12 cellular contexts compared by ENCODE assay signal in genomic region chr22:30354644-30355043, GRCh38. TPM values are rescaled to one million over a fixed set of nuclear protein-coding genes. Genes with fewer than 3 reads are reported as not detected.
DNase-seq lines count a peak whose midpoint lies in the region; ATAC-seq and TF ChIP-seq lines count a peak whose summit lies in the region.
"Had no signal": no experiment of that assay in that cellular context is flagged by ENCODE, and none has a peak within 500 bp of the region (broad histone marks: within the 10 kb centered on the region; RNA-seq: fewer than 3 reads in every experiment).

No MANE protein-coding gene starts in this region.

- H3K4me1 Mint-ChIP-seq in activated CD4-positive, alpha-beta T cell treated with anti-CD3 and anti-CD28 coated beads, Interleukin-2, amount 10 ng/mL, durations not matched to agents 7 days and 5 days = peaks cover 63% of the 10 kb centered on the region
- H3K4me1 Mint-ChIP-seq in T-cell = peaks cover 66 to 72% (median 70%) of the 10 kb centered on the region in 3 donors
- peaks cover 25% of the 10 kb centered on the region for H3K4me1 Mint-ChIP-seq in glutamatergic neuron (ENCODE audit: low read depth, unreplicated experiment)
- peaks cover 68% of the 10 kb centered on the region for H3K4me1 Mint-ChIP-seq in stimulated activated memory B cell treated with anti-CD40 and anti-IgM and Interleukin-4, amounts not matched to agents 10 μg/mL and 1 μg/mL and 100 μg/mL, for 72 hours

- H3K27me3 Mint-ChIP-seq in activated CD4-positive, alpha-beta T cell treated with anti-CD3 and anti-CD28 coated beads, Interleukin-2, amount 10 ng/mL, durations not matched to agents 7 days and 5 days = no peaks in the 10 kb centered on the region
- H3K27me3 Mint-ChIP-seq in T-cell = peaks cover 0 to 2% of the 10 kb centered on the region in 2 donors
- H3K27me3 Mint-ChIP-seq in glutamatergic neuron (ENCODE audit: unreplicated experiment) = peaks cover 13% of the 10 kb centered on the region
- H3K27me3 Mint-ChIP-seq in stimulated activated memory B cell treated with anti-CD40 and anti-IgM and Interleukin-4, amounts not matched to agents 10 μg/mL and 1 μg/mL and 100 μg/mL, for 72 hours = no peaks in the 10 kb centered on the region

- no peaks in the 10 kb centered on the region for H3K9me3 Mint-ChIP-seq in activated CD4-positive, alpha-beta T cell treated with anti-CD3 and anti-CD28 coated beads, Interleukin-2, amount 10 ng/mL, durations not matched to agents 7 days and 5 days
- H3K9me3 Mint-ChIP-seq in T-cell (no peaks in the 10 kb centered on the region), glutamatergic neuron (ENCODE audit: unreplicated experiment) (peaks cover 10% of the 10 kb centered on the region)
- H3K9me3 Mint-ChIP-seq in stimulated activated memory B cell treated with anti-CD40 and anti-IgM and Interleukin-4, amounts not matched to agents 10 μg/mL and 1 μg/mL and 100 μg/mL, for 72 hours = no peaks in the 10 kb centered on the region

- DNase-seq in activated CD4-positive, alpha-beta T cell treated with anti-CD3 and anti-CD28 coated beads, Interleukin-2, amount 10 ng/mL, durations not matched to agents 7 days and 5 days = no peak
- no peak for DNase-seq in activated CD4-positive, alpha-beta T cell treated with anti-CD3 and anti-CD28 coated beads for 48 hours
- no peak for DNase-seq in T-cell
- no peak for DNase-seq in glutamatergic neuron
- DNase-seq in substantia nigra (lab: John Stamatoyannopoulos, UW) = no peak
- DNase-seq in NCI-H146 treated with DMSO at 0.1 percent for 48 hours (lab: John Stamatoyannopoulos, UW; ENCODE audit: unreplicated experiment) = no peak
- DNase-seq in NCI-H1417 (lab: John Stamatoyannopoulos, UW) = no peak
- DNase-seq: activated CD4-positive, alpha-beta T cell treated with anti-CD3 and anti-CD28 coated beads, Interleukin-2, amount 50 U/mL, for 48 hours; GDM1; IMR-90; islet precursor cell had no signal

- CTCF ChIA-PET in activated CD4-positive, alpha-beta T cell treated with anti-CD3 and anti-CD28 coated beads, Interleukin-2, amount 10 ng/mL, durations not matched to agents 7 days and 5 days (lab: Charles Lee) = interaction anchor here (0.6 to 3.7 kb wide), 6 partner anchors 20 to 99 kb away, joined by 3 to 18 read pairs (median 3); partner anchors contain the start of genes CASTOR1 and RNF215
- CTCF ChIA-PET in T-cell (lab: Charles Lee) = interaction anchor here (0.7 to 1.0 kb wide), 3 partner anchors 46 to 67 kb away, joined by 3 to 4 read pairs (median 3); partner anchors contain the start of gene CASTOR1 (in 1 of the 2)

- H3K36me3 Mint-ChIP-seq in activated CD4-positive, alpha-beta T cell treated with anti-CD3 and anti-CD28 coated beads, Interleukin-2, amount 10 ng/mL, durations not matched to agents 7 days and 5 days (ENCODE audit: low read depth) = peaks cover 47% of the 10 kb centered on the region
- H3K36me3 Mint-ChIP-seq in T-cell (peaks cover 35% of the 10 kb centered on the region), glutamatergic neuron (ENCODE audit: unreplicated experiment) (no peaks in the 10 kb centered on the region)
- peaks cover 36% of the 10 kb centered on the region for H3K36me3 Mint-ChIP-seq in stimulated activated memory B cell treated with anti-CD40 and anti-IgM and Interleukin-4, amounts not matched to agents 10 μg/mL and 1 μg/mL and 100 μg/mL, for 72 hours

- H3K27ac Mint-ChIP-seq in activated CD4-positive, alpha-beta T cell treated with anti-CD3 and anti-CD28 coated beads, Interleukin-2, amount 10 ng/mL, durations not matched to agents 7 days and 5 days = no peak overlapping the region
- H3K27ac Mint-ChIP-seq in T-cell = peak overlapping the region; percentile 65 to 78
- peak overlapping the region; percentile 72 for H3K27ac Mint-ChIP-seq in glutamatergic neuron (ENCODE audit: unreplicated experiment)
- peak overlapping the region; percentile 90 for H3K27ac Mint-ChIP-seq in stimulated activated memory B cell treated with anti-CD40 and anti-IgM and Interleukin-4, amounts not matched to agents 10 μg/mL and 1 μg/mL and 100 μg/mL, for 72 hours

- H3K4me3 Mint-ChIP-seq in activated CD4-positive, alpha-beta T cell treated with anti-CD3 and anti-CD28 coated beads, Interleukin-2, amount 10 ng/mL, durations not matched to agents 7 days and 5 days = peak overlapping the region; percentile 90
- H3K4me3 Mint-ChIP-seq in T-cell = peak overlapping the region; percentile 92 to 96 (median 95)
- no peak overlapping the region for H3K4me3 Mint-ChIP-seq in glutamatergic neuron (ENCODE audit: unreplicated experiment)
- H3K4me3 Mint-ChIP-seq in stimulated activated memory B cell treated with anti-CD40 and anti-IgM and Interleukin-4, amounts not matched to agents 10 μg/mL and 1 μg/mL and 100 μg/mL, for 72 hours = peak overlapping the region; percentile 95

- no peak for TF ChIP-seq CTCF in glutamatergic neuron (IDR thresholded peaks at IDR 0.05; ENCODE audit: partially characterized antibody, unreplicated experiment)

- no peak for ATAC-seq in T-cell (replicated peaks in 1 of 4)
- ATAC-seq in stimulated activated memory B cell treated with anti-CD40 and anti-IgM and Interleukin-4, amounts not matched to agents 10 μg/mL and 1 μg/mL and 100 μg/mL, for 72 hours = no peak

- POLR2A ChIA-PET in activated CD4-positive, alpha-beta T cell treated with anti-CD3 and anti-CD28 coated beads, Interleukin-2, amount 10 ng/mL, durations not matched to agents 7 days and 5 days (lab: Charles Lee) = interaction anchor here (0.6 kb wide), 1 partner anchor 44 kb away, joined by 6 read pairs; no protein-coding TSS in a partner anchor
- POLR2A ChIA-PET in T-cell (lab: Charles Lee) = interaction anchor here in 1 of 2 donors (0.8 kb wide), 1 partner anchor 28 kb away, joined by 6 read pairs; the partner anchor contains the start of gene TBC1D10A

- H3K27ac ChIP-seq in substantia nigra (ENCODE audit: low read depth, low read length, poor library complexity, severe bottlenecking) = no peak overlapping the region

RNA-seq across cellular contexts. Expression of gene SF3A1, which starts 2.0 kb away (rescaled TPM):
- 100 to 1,000 TPM; 247 to 279 TPM for total RNA-seq in activated CD4-positive, alpha-beta T cell treated with anti-CD3 and anti-CD28 coated beads, Interleukin-2, amount 10 ng/mL, durations not matched to agents 7 days and 5 days
- total RNA-seq in T-cell = 100 to 1,000 TPM; 272 to 323 (median 292) TPM
- total RNA-seq in glutamatergic neuron (ENCODE audit: unreplicated experiment) = 157 TPM

RNA-seq across cellular contexts. Expression of gene CCDC157, which starts 2.2 kb away (rescaled TPM):
- total RNA-seq in activated CD4-positive, alpha-beta T cell treated with anti-CD3 and anti-CD28 coated beads, Interleukin-2, amount 10 ng/mL, durations not matched to agents 7 days and 5 days = 1 to 10 TPM; 3.5 to 4.3 TPM
- total RNA-seq in T-cell (10 to 100 TPM in 1 of 5 donors, 1 to 10 TPM in 4; 4.6 to 10.9 (median 5.1) TPM), glutamatergic neuron (ENCODE audit: unreplicated experiment) (6.2 TPM)

RNA-seq across cellular contexts. Expression of gene TBC1D10A, which starts 27.9 kb away (rescaled TPM):
- 10 to 100 TPM; 45.5 to 47.6 TPM for total RNA-seq in activated CD4-positive, alpha-beta T cell treated with anti-CD3 and anti-CD28 coated beads, Interleukin-2, amount 10 ng/mL, durations not matched to agents 7 days and 5 days
- total RNA-seq in T-cell (10 to 100 TPM; 56.2 to 84.3 (median 82.3) TPM), glutamatergic neuron (ENCODE audit: unreplicated experiment) (5.0 TPM)

RNA-seq across cellular contexts. Expression of gene RNF215, which starts 32.6 kb away (rescaled TPM):
- 1 to 10 TPM; 9.8 to 9.9 TPM for total RNA-seq in activated CD4-positive, alpha-beta T cell treated with anti-CD3 and anti-CD28 coated beads, Interleukin-2, amount 10 ng/mL, durations not matched to agents 7 days and 5 days
- total RNA-seq in T-cell = 1 to 10 TPM; 6.2 to 8.4 (median 6.3) TPM
- total RNA-seq in glutamatergic neuron (ENCODE audit: unreplicated experiment) = 43.1 TPM

RNA-seq across cellular contexts. Expression of gene SEC14L2, which starts 42.2 kb away (rescaled TPM):
- total RNA-seq in activated CD4-positive, alpha-beta T cell treated with anti-CD3 and anti-CD28 coated beads, Interleukin-2, amount 10 ng/mL, durations not matched to agents 7 days and 5 days = 10 to 100 TPM in 1 of 2 experiments, 1 to 10 TPM in 1; 7.6 to 10.5 TPM
- total RNA-seq in T-cell (10 to 100 TPM; 10.9 to 87.9 (median 15.8) TPM), glutamatergic neuron (ENCODE audit: unreplicated experiment) (0.76 TPM)
